Comparison of ENCODE assay signal across 3 cellular contexts in genomic region chr3:2879587-2879986, GRCh38.
A peak's percentile ranks its signal among the peaks of the same experiment; 100 is the strongest.
TF ChIP-seq lines count a peak whose summit lies in the region.

No MANE protein-coding gene starts in this region.

TF ChIP-seq in HepG2, 621 proteins besides CTCF, POLR2A, EP300 and RAD21:
- TF ChIP-seq NFE2L2 (IDR thresholded peaks at IDR 0.05; ENCODE audit: low read length) = peak; percentile 91
- no peak for TF ChIP-seq ZNF784 (CRISPR knock-in tag; IDR thresholded peaks at IDR 0.05; ENCODE audit: borderline replicate concordance)
- peak; percentile 61 for TF ChIP-seq MAFF (IDR thresholded peaks at IDR 0.05; ENCODE audit: low read depth, low read length)
- TF ChIP-seq MAFK (conservative IDR thresholded peaks at IDR 0.05 in 1 of 2, IDR thresholded peaks at IDR 0.05 in 1 of 2; ENCODE audit: low read length in 2 of 2) = peak; percentile 68 to 81; a peak in 3 of 4 replicates

TF ChIP-seq in IMR-90, 13 proteins besides CTCF, POLR2A, EP300 and RAD21:
- TF ChIP-seq CHD1 (IDR thresholded peaks at IDR 0.05; ENCODE audit: low read depth, low read length) (no peak), RCOR1 (IDR thresholded peaks at IDR 0.05; ENCODE audit: insufficient replicate concordance, low read length) (no peak), MAZ (IDR thresholded peaks at IDR 0.05; ENCODE audit: borderline replicate concordance, low read depth, low read length) (no peak), MXI1 (IDR thresholded peaks at IDR 0.05; ENCODE audit: borderline replicate concordance, low read depth, low read length) (no peak), CEBPB (IDR thresholded peaks at IDR 0.05; ENCODE audit: low read depth, low read length) (no peak), SMC3 (IDR thresholded peaks at IDR 0.05; ENCODE audit: low read depth, low read length) (no peak), BHLHE40 (IDR thresholded peaks at IDR 0.05; ENCODE audit: low read depth, low read length) (no peak), RFX5 (IDR thresholded peaks at IDR 0.05; ENCODE audit: low read depth, low read length) (no peak), MAFK (IDR thresholded peaks at IDR 0.05; ENCODE audit: low read depth, low read length) (peak; percentile 65), NFE2L2 (IDR thresholded peaks at IDR 0.05; ENCODE audit: low read depth, low read length) (peak; percentile 92)
- TF ChIP-seq, protein P1, sequence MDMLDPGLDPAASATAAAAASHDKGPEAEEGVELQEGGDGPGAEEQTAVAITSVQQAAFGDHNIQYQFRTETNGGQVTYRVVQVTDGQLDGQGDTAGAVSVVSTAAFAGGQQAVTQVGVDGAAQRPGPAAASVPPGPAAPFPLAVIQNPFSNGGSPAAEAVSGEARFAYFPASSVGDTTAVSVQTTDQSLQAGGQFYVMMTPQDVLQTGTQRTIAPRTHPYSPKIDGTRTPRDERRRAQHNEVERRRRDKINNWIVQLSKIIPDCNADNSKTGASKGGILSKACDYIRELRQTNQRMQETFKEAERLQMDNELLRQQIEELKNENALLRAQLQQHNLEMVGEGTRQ (IDR thresholded peaks at IDR 0.05; ENCODE audit: low read depth, low read length) = no peak
- TF ChIP-seq, protein P2, sequence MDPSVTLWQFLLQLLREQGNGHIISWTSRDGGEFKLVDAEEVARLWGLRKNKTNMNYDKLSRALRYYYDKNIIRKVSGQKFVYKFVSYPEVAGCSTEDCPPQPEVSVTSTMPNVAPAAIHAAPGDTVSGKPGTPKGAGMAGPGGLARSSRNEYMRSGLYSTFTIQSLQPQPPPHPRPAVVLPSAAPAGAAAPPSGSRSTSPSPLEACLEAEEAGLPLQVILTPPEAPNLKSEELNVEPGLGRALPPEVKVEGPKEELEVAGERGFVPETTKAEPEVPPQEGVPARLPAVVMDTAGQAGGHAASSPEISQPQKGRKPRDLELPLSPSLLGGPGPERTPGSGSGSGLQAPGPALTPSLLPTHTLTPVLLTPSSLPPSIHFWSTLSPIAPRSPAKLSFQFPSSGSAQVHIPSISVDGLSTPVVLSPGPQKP (IDR thresholded peaks at IDR 0.05; ENCODE audit: borderline replicate concordance, low read depth, low read length) = no peak

TF ChIP-seq in K562, 482 proteins besides CTCF, POLR2A, EP300 and RAD21:
- no peak for TF ChIP-seq TEAD4 (IDR thresholded peaks at IDR 0.05; ENCODE audit: low read length)
- no peak for TF ChIP-seq TEAD4 (CRISPR knock-in tag; IDR thresholded peaks at IDR 0.05; ENCODE audit: borderline replicate concordance)
- TF ChIP-seq C11orf30 (IDR thresholded peaks at IDR 0.05; ENCODE audit: low read depth) = peak; percentile 42; the same call in 1 of the 2 replicates
- peak; percentile 71; the same call in 1 of the 2 replicates for TF ChIP-seq ZNF316 (IDR thresholded peaks at IDR 0.05)
- TF ChIP-seq NFE2L1 (tag; IDR thresholded peaks at IDR 0.05; ENCODE audit: borderline replicate concordance, low read depth) = 0 out of 2 replicates have a peak, but pooled peaks have one; percentile 29
- no peak for TF ChIP-seq RNF219 (CRISPR knock-in tag; IDR thresholded peaks at IDR 0.05)
- TF ChIP-seq MAFG (tag; conservative IDR thresholded peaks at IDR 0.05) = peak; percentile 71
- TF ChIP-seq MAFK (IDR thresholded peaks at IDR 0.05; ENCODE audit: low read length) = peak; percentile 77
- TF ChIP-seq MAFF (IDR thresholded peaks at IDR 0.05; ENCODE audit: low read length) = peak; percentile 60
